12 cellular contexts compared by ENCODE assay signal in genomic region chr16:79380990-79381389, GRCh38.
A peak's percentile ranks its signal among the peaks of the same experiment; 100 is the strongest.
DNase-seq lines count a peak whose midpoint lies in the region; ATAC-seq, FAIRE-seq and TF ChIP-seq lines count a peak whose summit lies in the region.
"Had no signal": no experiment of that assay in that cellular context is flagged by ENCODE, and none has a peak within 500 bp of the region (broad histone marks: within the 10 kb centered on the region; RNA-seq: fewer than 3 reads in every experiment).

No MANE protein-coding gene starts in this region.

- no peaks in the 10 kb centered on the region for H3K27me3 Mint-ChIP-seq in activated naive CD4-positive, alpha-beta T cell treated with anti-CD3 and anti-CD28 coated beads for 36 hours (ENCODE audit: low read depth)
- no peaks in the 10 kb centered on the region for H3K27me3 Mint-ChIP-seq in T-helper 17 cell
- H3K27me3 Mint-ChIP-seq in stimulated activated naive CD8-positive, alpha-beta T cell treated with anti-CD3 and anti-CD28 coated beads, Interleukin-15, Interleukin-2, amounts not matched to agents 100 ng/mL and 50 ng/mL, for 24 hours: peaks cover 16% of the 10 kb centered on the region

- no peaks in the 10 kb centered on the region for H4K20me1 ChIP-seq in keratinocyte (ENCODE audit: control insufficient read depth, extremely low read depth, insufficient read depth, low read length)

- DNase-seq in activated naive CD4-positive, alpha-beta T cell treated with anti-CD3 and anti-CD28 coated beads for 36 hours: peak; percentile 8
- no peak for DNase-seq in activated naive CD4-positive, alpha-beta T cell treated with anti-CD3 and anti-CD28 coated beads, Interleukin-2, amount 50 U/mL, for 16 hours
- DNase-seq in T-helper 17 cell (no peak), keratinocyte (ENCODE audit: low read depth, low spot score) (no peak), H54 (ENCODE audit: insufficient read length, low spot score) (no peak)
- DNase-seq: activated gamma-delta T cell, GF-D8 had no signal

- H3K27me3 ChIP-seq in keratinocyte (ENCODE audit: control insufficient read depth, extremely low read depth, insufficient read depth, low read length): peaks cover 3% of the 10 kb centered on the region

- peaks cover 24% of the 10 kb centered on the region for H3K4me1 Mint-ChIP-seq in activated naive CD4-positive, alpha-beta T cell treated with anti-CD3 and anti-CD28 coated beads for 36 hours (ENCODE audit: low read depth)
- H3K4me1 Mint-ChIP-seq in T-helper 17 cell: peaks cover 18% of the 10 kb centered on the region
- H3K4me1 Mint-ChIP-seq in stimulated activated naive CD8-positive, alpha-beta T cell treated with anti-CD3 and anti-CD28 coated beads, Interleukin-15, Interleukin-2, amounts not matched to agents 100 ng/mL and 50 ng/mL, for 24 hours (ENCODE audit: low read depth): peaks cover 22% of the 10 kb centered on the region

- dilution Hi-C loops in keratinocyte (cut with MboI; ENCODE audit: extremely low pct_ligation_motif_present, low sequenced_read_pairs): no loop called here

- peak overlapping the region; percentile 8 for H3K4me2 ChIP-seq in keratinocyte (ENCODE audit: control insufficient read depth, extremely low read depth, insufficient read depth, low read depth, low read length)

- no peak overlapping the region for H3K4me3 ChIP-seq in keratinocyte (ENCODE audit: control insufficient read depth in 2 of 3, extremely low read depth in 1 of 3, insufficient read depth in 2 of 3, low read depth in 1 of 3, low read length in 3 of 3)

- H3K9me3 Mint-ChIP-seq in activated naive CD4-positive, alpha-beta T cell treated with anti-CD3 and anti-CD28 coated beads for 36 hours: no peaks in the 10 kb centered on the region
- no peaks in the 10 kb centered on the region for H3K9me3 Mint-ChIP-seq in stimulated activated naive CD8-positive, alpha-beta T cell treated with anti-CD3 and anti-CD28 coated beads, Interleukin-15, Interleukin-2, amounts not matched to agents 100 ng/mL and 50 ng/mL, for 24 hours

- no peaks in the 10 kb centered on the region for H3K9me3 ChIP-seq in T-helper 17 cell (ENCODE audit: control insufficient read depth, low read length, poor library complexity, severe bottlenecking)
- no peaks in the 10 kb centered on the region for H3K9me3 ChIP-seq in keratinocyte (ENCODE audit: control insufficient read depth, low read depth, low read length)

- no peaks in the 10 kb centered on the region for H3K36me3 ChIP-seq in keratinocyte (ENCODE audit: control insufficient read depth in 2 of 2, extremely low read depth in 1 of 2, insufficient read depth in 2 of 2, low read length in 2 of 2)

- TF ChIP-seq CTCF in keratinocyte (optimal IDR thresholded peaks at IDR 0.05 in 1 of 3, IDR thresholded peaks at IDR 0.05 in 1 of 3, conservative IDR thresholded peaks at IDR 0.05 in 1 of 3; ENCODE audit: extremely low read depth in 1 of 3, insufficient read depth in 2 of 3, low read length in 3 of 3): no peak

- H3K27ac ChIP-seq in keratinocyte (ENCODE audit: control insufficient read depth, insufficient read depth, low read length): no peak overlapping the region

- peak overlapping the region; percentile 10 for H3K4me3 Mint-ChIP-seq in activated naive CD4-positive, alpha-beta T cell treated with anti-CD3 and anti-CD28 coated beads for 36 hours
- H3K4me3 Mint-ChIP-seq in T-helper 17 cell: peak overlapping the region; percentile 74
- H3K4me3 Mint-ChIP-seq in stimulated activated naive CD8-positive, alpha-beta T cell treated with anti-CD3 and anti-CD28 coated beads, Interleukin-15, Interleukin-2, amounts not matched to agents 100 ng/mL and 50 ng/mL, for 24 hours: no peak overlapping the region
- H3K4me3 Mint-ChIP-seq: neural crest cell had no signal

- H3K36me3 Mint-ChIP-seq in activated naive CD4-positive, alpha-beta T cell treated with anti-CD3 and anti-CD28 coated beads for 36 hours (ENCODE audit: low read depth): peaks cover 1% of the 10 kb centered on the region
- H3K36me3 Mint-ChIP-seq in T-helper 17 cell (ENCODE audit: low read depth): no peaks in the 10 kb centered on the region
- H3K36me3 Mint-ChIP-seq in stimulated activated naive CD8-positive, alpha-beta T cell treated with anti-CD3 and anti-CD28 coated beads, Interleukin-15, Interleukin-2, amounts not matched to agents 100 ng/mL and 50 ng/mL, for 24 hours (ENCODE audit: low read depth): no peaks in the 10 kb centered on the region

- no peak overlapping the region for H3K9ac ChIP-seq in keratinocyte (ENCODE audit: control insufficient read depth, extremely low read depth, insufficient read depth, low read length)

- FAIRE-seq in keratinocyte (lab: Jason Lieb, UNC) (no peak), H54 (lab: Jason Lieb, UNC) (no peak)
- FAIRE-seq: TTC549 had no signal

- peak; percentile 77 for ATAC-seq in T-helper 17 cell
- no peak for ATAC-seq in GM18519 (IDR thresholded peaks at IDR 0.05; ENCODE audit: low FRiP score, unreplicated experiment)
- no peak for ATAC-seq in HG02763 (IDR thresholded peaks at IDR 0.05; ENCODE audit: unreplicated experiment)

- H3K27ac Mint-ChIP-seq in activated naive CD4-positive, alpha-beta T cell treated with anti-CD3 and anti-CD28 coated beads for 36 hours: no peak overlapping the region
- H3K27ac Mint-ChIP-seq in T-helper 17 cell: peak overlapping the region; percentile 77
- peak overlapping the region; percentile 14 for H3K27ac Mint-ChIP-seq in stimulated activated naive CD8-positive, alpha-beta T cell treated with anti-CD3 and anti-CD28 coated beads, Interleukin-15, Interleukin-2, amounts not matched to agents 100 ng/mL and 50 ng/mL, for 24 hours

- TF ChIP-seq POLR2A in H54 (IDR thresholded peaks at IDR 0.05; ENCODE audit: low read depth, low read length): no peak

- peaks cover 3% of the 10 kb centered on the region for H3K4me1 ChIP-seq in keratinocyte (ENCODE audit: control insufficient read depth, extremely low read depth, insufficient read depth, low read length)

- CTCF ChIA-PET in activated naive CD4-positive, alpha-beta T cell treated with anti-CD3 and anti-CD28 coated beads for 36 hours (lab: Charles Lee): interaction anchor here (0.6 kb wide), 1 partner anchor 225 kb away, joined by 3 read pairs; no protein-coding TSS in a partner anchor

- H2AFZ ChIP-seq in keratinocyte (ENCODE audit: control insufficient read depth, low read length): peak overlapping the region; percentile 2

- H3K79me2 ChIP-seq in keratinocyte (ENCODE audit: control insufficient read depth, insufficient read depth, low read length): no peaks in the 10 kb centered on the region

- intact Hi-C loops in activated naive CD4-positive, alpha-beta T cell treated with anti-CD3 and anti-CD28 coated beads for 36 hours (cut with micrococcal nuclease): no loop called here

- no peaks in the 10 kb centered on the region for H3K9me1 ChIP-seq in keratinocyte (ENCODE audit: control insufficient read depth, extremely low read depth, insufficient read depth, low read length)
